20 cellular contexts compared by ENCODE assay signal in the genomic region with DNA sequence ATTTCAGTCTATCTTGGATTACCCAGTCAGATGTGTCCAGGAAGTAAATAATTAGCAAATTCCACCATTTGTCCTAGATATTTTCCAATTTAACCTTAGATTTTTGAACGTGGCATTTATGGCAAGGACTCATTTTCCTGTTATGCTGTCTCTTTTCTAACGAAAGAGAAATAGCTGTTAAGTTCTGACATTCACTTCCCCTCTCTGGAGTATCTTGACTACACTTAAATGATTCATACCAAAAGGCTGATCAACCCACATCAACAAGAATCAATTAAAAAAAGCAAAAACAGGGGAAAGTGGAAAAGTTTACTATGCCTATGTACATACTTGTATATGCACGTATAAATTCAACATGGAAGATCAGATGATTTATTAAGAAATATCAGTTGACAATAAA.
DNase-seq lines count a peak whose midpoint lies in the region; ATAC-seq, FAIRE-seq and TF ChIP-seq lines count a peak whose summit lies in the region.
"Had no signal": no experiment of that assay in that cellular context is flagged by ENCODE, and none has a peak within 500 bp of the region (broad histone marks: within the 10 kb centered on the region; RNA-seq: fewer than 3 reads in every experiment).

No MANE protein-coding gene starts in this region.

- no peak overlapping the region for H3K27ac Mint-ChIP-seq in activated CD4-positive, alpha-beta T cell treated with anti-CD3 and anti-CD28 coated beads for 36 hours
- no peak overlapping the region for H3K27ac Mint-ChIP-seq in activated CD4-positive, alpha-beta T cell treated with anti-CD3 and anti-CD28 coated beads, Interleukin-2, amount 10 ng/mL, durations not matched to agents 7 days and 5 days
- peak overlapping the region; percentile 10 for H3K27ac Mint-ChIP-seq in activated naive CD8-positive, alpha-beta T cell treated with anti-CD3 and anti-CD28 coated beads for 36 hours
- H3K27ac Mint-ChIP-seq: CD14-positive monocyte; CD8-positive, alpha-beta T cell; GM23338; H9 had no signal

- ATAC-seq in activated CD4-positive, alpha-beta T cell treated with anti-CD3 and anti-CD28 coated beads for 36 hours: peak; percentile 80
- ATAC-seq in GM21528 (IDR thresholded peaks at IDR 0.05; ENCODE audit: low FRiP score, unreplicated experiment): no peak
- ATAC-seq: CD8-positive, alpha-beta T cell; GM23338; HepG2 had no signal

- H3K4me1 Mint-ChIP-seq in activated CD4-positive, alpha-beta T cell treated with anti-CD3 and anti-CD28 coated beads for 36 hours: peaks cover 8% of the 10 kb centered on the region
- H3K4me1 Mint-ChIP-seq in activated CD4-positive, alpha-beta T cell treated with anti-CD3 and anti-CD28 coated beads, Interleukin-2, amount 10 ng/mL, durations not matched to agents 7 days and 5 days: no peaks in the 10 kb centered on the region
- H3K4me1 Mint-ChIP-seq in activated naive CD8-positive, alpha-beta T cell treated with anti-CD3 and anti-CD28 coated beads for 36 hours: peaks cover 13% of the 10 kb centered on the region
- H3K4me1 Mint-ChIP-seq: CD14-positive monocyte, GM23338 had no signal

- no peak overlapping the region for H3K4me3 ChIP-seq in kidney (ENCODE audit: low read length in 2 of 2)
- H3K4me3 ChIP-seq: GM23338 had no signal

- peak; percentile 47 for FAIRE-seq in kidney (lab: Jason Lieb, UNC)
- FAIRE-seq: D721Med, HepG2, HTR-8/SVneo had no signal

- no peaks in the 10 kb centered on the region for H3K9me3 ChIP-seq in kidney (ENCODE audit: control insufficient read depth in 1 of 2, low read length in 2 of 2)

- TF ChIP-seq CTCF in kidney (IDR thresholded peaks at IDR 0.05; ENCODE audit: borderline replicate concordance, extremely low read depth, insufficient read depth): no peak

- no peaks in the 10 kb centered on the region for H3K36me3 ChIP-seq in kidney (ENCODE audit: control insufficient read depth in 1 of 2, insufficient read depth in 2 of 2, low read length in 2 of 2)

- intact Hi-C loops in activated CD4-positive, alpha-beta T cell treated with anti-CD3 and anti-CD28 coated beads for 36 hours (cut with DNase I, micrococcal nuclease): no loop called here
- intact Hi-C loops in kidney (cut with DNase I): no loop called here

- H3K9ac ChIP-seq in kidney (ENCODE audit: low read length in 2 of 2): no peak overlapping the region

- POLR2A ChIA-PET in activated CD4-positive, alpha-beta T cell treated with anti-CD3 and anti-CD28 coated beads for 36 hours (lab: Charles Lee): no interaction called here
- POLR2A ChIA-PET in activated CD4-positive, alpha-beta T cell treated with anti-CD3 and anti-CD28 coated beads, Interleukin-2, amount 10 ng/mL, durations not matched to agents 7 days and 5 days (lab: Charles Lee): interaction anchor here (0.7 kb wide), 1 partner anchor 105 kb away, joined by 3 read pairs; no protein-coding TSS in a partner anchor

- CTCF ChIA-PET in activated CD4-positive, alpha-beta T cell treated with anti-CD3 and anti-CD28 coated beads for 36 hours (lab: Charles Lee): interaction anchor here (0.6 to 1.2 kb wide), 2 partner anchors 9 to 21 kb away, joined by 4 to 5 read pairs; no protein-coding TSS in a partner anchor
- CTCF ChIA-PET in activated CD4-positive, alpha-beta T cell treated with anti-CD3 and anti-CD28 coated beads, Interleukin-2, amount 10 ng/mL, durations not matched to agents 7 days and 5 days (lab: Charles Lee): no interaction called here

- H3K9me3 Mint-ChIP-seq in activated CD4-positive, alpha-beta T cell treated with anti-CD3 and anti-CD28 coated beads for 36 hours (ENCODE audit: low read depth): no peaks in the 10 kb centered on the region
- H3K9me3 Mint-ChIP-seq in activated CD4-positive, alpha-beta T cell treated with anti-CD3 and anti-CD28 coated beads, Interleukin-2, amount 10 ng/mL, durations not matched to agents 7 days and 5 days: peaks cover 2% of the 10 kb centered on the region
- H3K9me3 Mint-ChIP-seq in activated naive CD8-positive, alpha-beta T cell treated with anti-CD3 and anti-CD28 coated beads for 36 hours: peaks cover 5% of the 10 kb centered on the region
- H3K9me3 Mint-ChIP-seq: CD8-positive, alpha-beta T cell; GM23338 had no signal

- no peak for DNase-seq in activated CD4-positive, alpha-beta T cell treated with anti-CD3 and anti-CD28 coated beads for 36 hours
- DNase-seq in activated CD4-positive, alpha-beta T cell treated with anti-CD3 and anti-CD28 coated beads, Interleukin-2, amount 10 ng/mL, durations not matched to agents 7 days and 5 days: no peak
- DNase-seq in MV-4-11 (lab: John Stamatoyannopoulos, UW) (peak; percentile 38), kidney (no peak), EL (no peak), inferior parietal cortex (ENCODE audit: extremely low spot score) (no peak)
- no peak for DNase-seq in activated naive CD8-positive, alpha-beta T cell treated with anti-CD3 and anti-CD28 coated beads for 36 hours
- DNase-seq: CD8-positive, alpha-beta T cell; COR-L47; DMS153; DMS79 treated with DMSO at 0.1 percent for 48 hours; GDM1; H9 had no signal

- no peak overlapping the region for H3K4me3 Mint-ChIP-seq in activated CD4-positive, alpha-beta T cell treated with anti-CD3 and anti-CD28 coated beads for 36 hours
- H3K4me3 Mint-ChIP-seq in activated CD4-positive, alpha-beta T cell treated with anti-CD3 and anti-CD28 coated beads, Interleukin-2, amount 10 ng/mL, durations not matched to agents 7 days and 5 days: no peak overlapping the region
- H3K4me3 Mint-ChIP-seq in activated naive CD8-positive, alpha-beta T cell treated with anti-CD3 and anti-CD28 coated beads for 36 hours: no peak overlapping the region
- H3K4me3 Mint-ChIP-seq: CD14-positive monocyte; CD8-positive, alpha-beta T cell; GM23338; H9 had no signal

- peak overlapping the region in 1 of 2 donors; percentile 2 for H3K27ac ChIP-seq in kidney (ENCODE audit: low read depth in 2 of 2, low read length in 2 of 2)
- H3K27ac ChIP-seq: 22Rv1 had no signal

- no peaks in the 10 kb centered on the region for H3K36me3 Mint-ChIP-seq in activated CD4-positive, alpha-beta T cell treated with anti-CD3 and anti-CD28 coated beads for 36 hours (ENCODE audit: low read depth)
- no peaks in the 10 kb centered on the region for H3K36me3 Mint-ChIP-seq in activated CD4-positive, alpha-beta T cell treated with anti-CD3 and anti-CD28 coated beads, Interleukin-2, amount 10 ng/mL, durations not matched to agents 7 days and 5 days (ENCODE audit: low read depth)
- H3K36me3 Mint-ChIP-seq in activated naive CD8-positive, alpha-beta T cell treated with anti-CD3 and anti-CD28 coated beads for 36 hours: no peaks in the 10 kb centered on the region
- H3K36me3 Mint-ChIP-seq: CD14-positive monocyte; CD8-positive, alpha-beta T cell had no signal

- H3K27me3 Mint-ChIP-seq in activated CD4-positive, alpha-beta T cell treated with anti-CD3 and anti-CD28 coated beads for 36 hours: peaks cover 24% of the 10 kb centered on the region
- peaks cover 32% of the 10 kb centered on the region for H3K27me3 Mint-ChIP-seq in activated CD4-positive, alpha-beta T cell treated with anti-CD3 and anti-CD28 coated beads, Interleukin-2, amount 10 ng/mL, durations not matched to agents 7 days and 5 days
- H3K27me3 Mint-ChIP-seq in activated naive CD8-positive, alpha-beta T cell treated with anti-CD3 and anti-CD28 coated beads for 36 hours: peaks cover 36% of the 10 kb centered on the region

- peaks cover 0 to 3% of the 10 kb centered on the region in 2 donors for H3K4me1 ChIP-seq in kidney (ENCODE audit: control insufficient read depth in 1 of 2, insufficient read depth in 1 of 2, low read depth in 1 of 2, low read length in 2 of 2)
